In the genomic region with DNA sequence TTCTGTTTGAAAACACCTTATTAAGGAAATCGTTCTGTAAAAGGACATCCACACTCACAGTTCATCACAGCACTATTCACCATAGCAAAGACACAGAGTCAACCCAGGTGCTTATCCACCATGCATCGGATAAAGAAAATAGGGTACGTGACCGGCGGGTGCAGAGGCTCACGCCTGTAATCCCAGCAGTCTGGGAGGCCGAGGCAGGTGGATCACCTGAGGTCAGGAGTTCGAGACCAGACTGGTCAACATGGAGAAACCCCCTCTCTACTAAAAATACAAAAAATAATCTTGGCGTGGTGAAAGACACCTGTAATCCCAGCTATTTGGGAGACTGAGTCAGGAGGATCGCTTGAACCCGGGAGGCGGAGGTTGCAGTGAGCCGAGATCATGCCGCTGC, we compare ENCODE assay signal across 1 cellular context. TPM values are rescaled to one million over a fixed set of nuclear protein-coding genes. Genes with fewer than 3 reads are reported as not detected.
"Had no signal": no experiment of that assay in that cellular context is flagged by ENCODE, and none has a peak within 500 bp of the region (broad histone marks: within the 10 kb centered on the region; RNA-seq: fewer than 3 reads in every experiment).

No MANE protein-coding gene starts in this region.

RNA-seq across cellular contexts. Expression of a gene that starts 2.2 kb away (rescaled TPM):
- total RNA-seq: myocyte had no signal
